ENCODE assay signal across 9 cellular contexts in the genomic region with DNA sequence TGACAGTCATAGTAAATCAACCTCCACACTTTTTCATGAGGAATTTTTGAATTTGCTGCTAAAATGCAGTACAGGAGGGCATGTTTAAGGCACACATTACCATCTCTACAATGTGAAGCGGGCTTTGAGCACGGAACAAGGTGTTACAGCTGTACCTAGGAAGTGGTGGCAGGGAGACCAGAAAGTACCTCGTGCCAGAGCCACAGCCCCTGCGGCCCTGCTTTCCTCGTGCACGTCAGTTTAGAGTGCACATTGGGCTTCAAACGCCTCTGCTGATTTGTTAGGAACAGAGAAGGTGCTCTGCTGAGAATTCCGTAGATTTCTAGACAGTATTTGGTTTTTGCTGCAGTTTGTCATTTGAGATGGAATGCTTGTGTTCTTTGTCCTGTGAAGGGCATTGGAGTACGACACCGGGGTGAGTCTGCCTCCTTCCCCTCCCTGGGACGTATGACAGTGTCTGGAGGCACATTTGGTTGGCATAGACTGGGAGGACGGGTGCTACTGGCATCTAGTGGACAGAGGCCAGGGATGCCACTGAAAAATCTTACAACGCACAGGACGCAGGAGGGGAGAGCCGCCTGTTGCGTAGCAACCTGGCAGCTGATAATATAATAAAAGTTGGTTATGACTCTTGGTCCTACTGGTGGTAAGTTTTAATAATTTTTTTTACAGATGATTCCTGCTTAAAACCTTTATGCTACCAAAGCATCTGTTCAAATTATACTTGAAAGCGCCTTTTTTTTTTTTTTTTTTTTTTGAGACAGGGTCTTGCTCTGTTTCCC. TPM values are rescaled to one million over a fixed set of nuclear protein-coding genes. Genes with fewer than 3 reads are reported as not detected.
DNase-seq lines count a peak whose midpoint lies in the region; ATAC-seq, FAIRE-seq and TF ChIP-seq lines count a peak whose summit lies in the region.
"Had no signal": no experiment of that assay in that cellular context is flagged by ENCODE, and none has a peak within 500 bp of the region (broad histone marks: within the 10 kb centered on the region; RNA-seq: fewer than 3 reads in every experiment).

No MANE protein-coding gene starts in this region.

- intact Hi-C loops in colonic mucosa (cut with DNase I) = no loop called here
- intact Hi-C loops in vagina (cut with DNase I) = no loop called here

- DNase-seq in activated T-cell treated with anti-CD3 and anti-CD28 coated beads, Interleukin-2, amount 50 U/mL, for 72 hours = no peak
- no peak for DNase-seq in activated T-cell treated with anti-CD3 and anti-CD28 coated beads, Interleukin-2, amount 50 U/mL, for 48 hours
- DNase-seq in NT2/D1 (ENCODE audit: low read depth, low spot score) (no peak), colonic mucosa (peak; percentile 58), vagina (ENCODE audit: extremely low spot score in 2 of 2) (no peak), urothelium cell line (ENCODE audit: low spot score) (no peak)
- no peak for DNase-seq in activated CD4-positive, alpha-beta T cell treated with anti-CD3 and anti-CD28 coated beads, Interleukin-2, amount 50 U/mL, for 48 hours

- H3K9ac ChIP-seq in NT2/D1 (ENCODE audit: insufficient read length, low read depth) (peak overlapping the region; percentile 12), colonic mucosa (ENCODE audit: low read depth in 2 of 2, low read length in 2 of 2) (no peak overlapping the region)

- no peaks in the 10 kb centered on the region for H3K9me3 Mint-ChIP-seq in activated T-cell treated with anti-CD3 and anti-CD28 coated beads, Interleukin-2, amount 50 U/mL, for 72 hours

- WGBS in mesodermal cell (ENCODE audit: insufficient coverage in 2 of 2), 2 experiments = 82 to 92% methylated on average over 10 to 14 of the region's 17 CpGs

- no peak overlapping the region for H3K27ac ChIP-seq in colonic mucosa
- H3K27ac ChIP-seq in mesodermal cell (ENCODE audit: low read depth, low read length, severe bottlenecking) = peak overlapping the region; percentile 57
- H3K27ac ChIP-seq in vagina = peak overlapping the region; percentile 21

- no peaks in the 10 kb centered on the region for H3K9me3 ChIP-seq in NT2/D1 (ENCODE audit: insufficient read depth, low read length)
- H3K9me3 ChIP-seq in colonic mucosa = no peaks in the 10 kb centered on the region
- H3K9me3 ChIP-seq in mesodermal cell (ENCODE audit: control insufficient read depth, low read length) = no peaks in the 10 kb centered on the region
- no peaks in the 10 kb centered on the region for H3K9me3 ChIP-seq in vagina

- H3K4me1 Mint-ChIP-seq in activated T-cell treated with anti-CD3 and anti-CD28 coated beads, Interleukin-2, amount 50 U/mL, for 72 hours (ENCODE audit: low read depth) = peaks cover 72% of the 10 kb centered on the region

- TF ChIP-seq CTCF in colonic mucosa (IDR thresholded peaks at IDR 0.05) (peak; percentile 33), vagina (IDR thresholded peaks at IDR 0.05) (peak in 1 of 3 experiments; percentile 5)

- H3K4me3 ChIP-seq in NT2/D1 (ENCODE audit: insufficient read length, low read depth) (peak overlapping the region; percentile 3), colonic mucosa (no peak overlapping the region), mesodermal cell (ENCODE audit: extremely low read depth, insufficient read depth, low read length, poor library complexity, severe bottlenecking) (no peak overlapping the region), vagina (no peak overlapping the region)

- peak overlapping the region; percentile 3 to 18 for H3K4me3 Mint-ChIP-seq in activated T-cell treated with anti-CD3 and anti-CD28 coated beads, Interleukin-2, amount 50 U/mL, for 72 hours

- peak overlapping the region; percentile 62 for H3K27ac Mint-ChIP-seq in activated T-cell treated with anti-CD3 and anti-CD28 coated beads, Interleukin-2, amount 50 U/mL, for 72 hours

- no peak for ATAC-seq in activated T-cell treated with anti-CD3 and anti-CD28 coated beads, Interleukin-2, amount 50 U/mL, for 72 hours (replicated peaks in 1 of 2)

- no peaks in the 10 kb centered on the region for H3K27me3 Mint-ChIP-seq in activated T-cell treated with anti-CD3 and anti-CD28 coated beads, Interleukin-2, amount 50 U/mL, for 72 hours (ENCODE audit: low read depth)

- peaks cover 9% of the 10 kb centered on the region for H3K36me3 ChIP-seq in NT2/D1 (ENCODE audit: insufficient read depth, insufficient read length, low read length)
- H3K36me3 ChIP-seq in colonic mucosa = no peaks in the 10 kb centered on the region
- H3K36me3 ChIP-seq in mesodermal cell (ENCODE audit: control insufficient read depth, insufficient read depth, low read length) = peaks cover 17% of the 10 kb centered on the region
- H3K36me3 ChIP-seq in vagina = no peaks in the 10 kb centered on the region

- FAIRE-seq in urothelium cell line (lab: Jason Lieb, UNC) = no peak
- FAIRE-seq: endometrium had no signal

- no peak for TF ChIP-seq POLR2A in vagina (IDR thresholded peaks at IDR 0.05)

- peaks cover 10% of the 10 kb centered on the region for H3K4me1 ChIP-seq in NT2/D1 (ENCODE audit: insufficient read depth, insufficient read length)
- H3K4me1 ChIP-seq in colonic mucosa = peaks cover 8% of the 10 kb centered on the region
- H3K4me1 ChIP-seq in mesodermal cell (ENCODE audit: control insufficient read depth, insufficient read depth, low read length, poor library complexity, severe bottlenecking) = peaks cover 22% of the 10 kb centered on the region
- peaks cover 92% of the 10 kb centered on the region for H3K4me1 ChIP-seq in vagina

- H3K36me3 Mint-ChIP-seq in activated T-cell treated with anti-CD3 and anti-CD28 coated beads, Interleukin-2, amount 50 U/mL, for 72 hours (ENCODE audit: insufficient read depth in 2 of 2) = no peaks in the 10 kb centered on the region

- no peaks in the 10 kb centered on the region for H3K27me3 ChIP-seq in NT2/D1 (ENCODE audit: insufficient read depth, insufficient read length)
- no peaks in the 10 kb centered on the region for H3K27me3 ChIP-seq in colonic mucosa
- H3K27me3 ChIP-seq in vagina = no peaks in the 10 kb centered on the region

RNA-seq across cellular contexts. Expression of gene FOXK2, which starts 9.1 kb away (rescaled TPM):
- total RNA-seq in activated T-cell treated with anti-CD3 and anti-CD28 coated beads, Interleukin-2, amount 50 U/mL, for 72 hours = 10 to 100 TPM; 59.9 to 61.0 TPM
- 10 to 100 TPM; 34.8 to 44.5 TPM for total RNA-seq in colonic mucosa
- 51.4 TPM for polyA plus RNA-seq in mesodermal cell (2013, experiment 1 of 2)
- polyA plus RNA-seq in mesodermal cell (2013, experiment 2 of 2) = 53.7 TPM
- total RNA-seq in vagina = 55.5 TPM
